In the genomic region with DNA sequence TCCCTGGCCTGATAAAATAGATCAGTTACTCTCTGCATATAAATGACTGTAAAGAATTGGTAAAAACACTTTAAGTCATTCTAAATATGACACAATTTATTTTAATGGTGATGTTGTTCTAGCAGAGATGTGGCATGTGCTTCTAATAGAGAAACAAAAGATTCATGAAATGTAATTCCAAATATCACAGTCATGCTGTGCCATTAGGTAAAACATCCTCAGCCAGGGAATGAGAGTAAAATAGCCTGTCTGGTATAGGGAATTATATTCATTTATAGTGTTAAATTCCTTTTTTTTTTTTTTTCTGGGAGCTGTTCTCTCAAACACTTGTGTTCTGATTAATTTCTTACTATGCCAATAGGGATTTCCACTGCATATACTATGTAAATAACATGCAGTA, we compare ENCODE assay signal across 10 cellular contexts.
"Had no signal": no experiment of that assay in that cellular context is flagged by ENCODE, and none has a peak within 500 bp of the region (broad histone marks: within the 10 kb centered on the region; RNA-seq: fewer than 3 reads in every experiment).

No MANE protein-coding gene starts in this region.

- H3K9ac ChIP-seq: GM23248 had no signal

- DNase-seq: GM23248, GOT3, H7, H9, HCEC 1CT, HFFc6 had no signal

- FAIRE-seq: H1, H54 had no signal

- H3K36me3 ChIP-seq: HAP-1 had no signal

- H3K27ac ChIP-seq: GM23248 had no signal

- H3K4me2 ChIP-seq: GM23338 had no signal

- H3K9me3 ChIP-seq: HAP-1 had no signal

- H3K4me3 ChIP-seq: GM23248, GM23338, HAP-1 had no signal

- H2AFZ ChIP-seq: GM23248, GM23338 had no signal
